1 cellular context compared by ENCODE assay signal in the genomic region with DNA sequence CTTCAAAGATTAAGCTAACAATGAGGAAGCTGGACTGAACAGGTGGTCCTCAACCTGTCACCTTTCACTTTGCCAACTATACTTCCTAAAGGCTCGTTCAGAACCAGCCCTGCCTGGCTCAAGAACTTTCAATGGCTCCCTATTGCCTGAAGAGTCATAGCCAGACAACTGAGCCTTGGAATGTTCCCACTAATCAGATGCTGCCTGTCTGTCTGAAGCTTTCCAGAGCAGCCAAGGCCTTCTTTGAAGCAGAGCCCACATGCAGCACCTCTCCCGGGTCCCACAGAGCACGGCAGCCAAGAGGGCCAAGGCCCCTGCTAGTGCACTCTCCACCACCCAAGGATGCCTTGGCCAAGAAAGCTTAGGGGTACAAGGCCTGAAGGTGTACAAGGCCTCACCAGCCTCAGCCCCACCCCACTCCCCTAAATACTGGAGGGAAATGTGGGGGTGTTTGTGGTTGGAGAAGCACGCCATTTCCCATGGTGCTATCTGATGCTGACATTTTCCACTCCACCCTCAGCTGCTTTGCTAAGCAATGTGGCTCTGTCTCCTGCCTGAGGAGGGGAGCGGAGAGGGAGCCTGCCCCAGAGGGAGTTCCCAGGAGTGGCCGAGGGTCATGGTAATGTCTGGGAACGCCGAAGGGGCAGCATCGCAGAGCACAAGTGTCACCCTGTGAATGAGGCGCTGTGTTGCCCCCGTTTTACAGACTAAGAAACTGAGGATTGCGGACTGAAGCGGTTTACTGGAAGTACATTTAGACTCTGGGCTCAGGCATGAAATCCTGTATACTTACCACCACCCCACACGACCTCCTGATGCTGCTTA.
TF ChIP-seq lines count a peak whose summit lies in the region.

No MANE protein-coding gene starts in this region.

TF ChIP-seq in K562, 482 proteins besides CTCF, POLR2A, EP300 and RAD21 (continued from another document):
- TF ChIP-seq, protein P1, sequence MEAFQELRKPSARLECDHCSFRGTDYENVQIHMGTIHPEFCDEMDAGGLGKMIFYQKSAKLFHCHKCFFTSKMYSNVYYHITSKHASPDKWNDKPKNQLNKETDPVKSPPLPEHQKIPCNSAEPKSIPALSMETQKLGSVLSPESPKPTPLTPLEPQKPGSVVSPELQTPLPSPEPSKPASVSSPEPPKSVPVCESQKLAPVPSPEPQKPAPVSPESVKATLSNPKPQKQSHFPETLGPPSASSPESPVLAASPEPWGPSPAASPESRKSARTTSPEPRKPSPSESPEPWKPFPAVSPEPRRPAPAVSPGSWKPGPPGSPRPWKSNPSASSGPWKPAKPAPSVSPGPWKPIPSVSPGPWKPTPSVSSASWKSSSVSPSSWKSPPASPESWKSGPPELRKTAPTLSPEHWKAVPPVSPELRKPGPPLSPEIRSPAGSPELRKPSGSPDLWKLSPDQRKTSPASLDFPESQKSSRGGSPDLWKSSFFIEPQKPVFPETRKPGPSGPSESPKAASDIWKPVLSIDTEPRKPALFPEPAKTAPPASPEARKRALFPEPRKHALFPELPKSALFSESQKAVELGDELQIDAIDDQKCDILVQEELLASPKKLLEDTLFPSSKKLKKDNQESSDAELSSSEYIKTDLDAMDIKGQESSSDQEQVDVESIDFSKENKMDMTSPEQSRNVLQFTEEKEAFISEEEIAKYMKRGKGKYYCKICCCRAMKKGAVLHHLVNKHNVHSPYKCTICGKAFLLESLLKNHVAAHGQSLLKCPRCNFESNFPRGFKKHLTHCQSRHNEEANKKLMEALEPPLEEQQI (IDR thresholded peaks at IDR 0.05), result no peak
- TF ChIP-seq GTF2E2 (tag; IDR thresholded peaks at IDR 0.05) (peak; percentile 58; the same call in 1 of the 2 replicates), SMARCB1 (IDR thresholded peaks at IDR 0.05; ENCODE audit: insufficient read length, low read depth) (no peak), HIVEP1 (CRISPR knock-in tag; IDR thresholded peaks at IDR 0.05) (no peak), KLF10 (CRISPR knock-in tag; IDR thresholded peaks at IDR 0.05) (no peak), ZC3H11A (IDR thresholded peaks at IDR 0.05; ENCODE audit: low read depth, low read length) (no peak), CREBBP (IDR thresholded peaks at IDR 0.05; ENCODE audit: low read depth, low read length) (no peak)
- TF ChIP-seq, protein P2, sequence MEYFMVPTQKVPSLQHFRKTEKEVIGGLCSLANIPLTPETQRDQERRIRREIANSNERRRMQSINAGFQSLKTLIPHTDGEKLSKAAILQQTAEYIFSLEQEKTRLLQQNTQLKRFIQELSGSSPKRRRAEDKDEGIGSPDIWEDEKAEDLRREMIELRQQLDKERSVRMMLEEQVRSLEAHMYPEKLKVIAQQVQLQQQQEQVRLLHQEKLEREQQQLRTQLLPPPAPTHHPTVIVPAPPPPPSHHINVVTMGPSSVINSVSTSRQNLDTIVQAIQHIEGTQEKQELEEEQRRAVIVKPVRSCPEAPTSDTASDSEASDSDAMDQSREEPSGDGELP (CRISPR knock-in tag; IDR thresholded peaks at IDR 0.05; ENCODE audit: borderline replicate concordance), result peak; percentile 90; the same call in 1 of the 2 replicates
